ENCODE assay signal across 1 cellular context in genomic region chr12:51538599-51538998, GRCh38.
TF ChIP-seq lines count a peak whose summit lies in the region.

No MANE protein-coding gene starts in this region.

TF ChIP-seq in HepG2, 621 proteins besides CTCF, POLR2A, EP300 and RAD21:
- peak; percentile 76 for TF ChIP-seq MNT (IDR thresholded peaks at IDR 0.05)
- TF ChIP-seq CHCHD3 (CRISPR knock-in tag; IDR thresholded peaks at IDR 0.05), result no peak
TF ChIP-seq in HepG2: peak in this region for 1.
